Comparison of ENCODE assay signal across 8 cellular contexts in genomic region chr15:26889298-26889898, GRCh38. TPM values are rescaled to one million over a fixed set of nuclear protein-coding genes. Genes with fewer than 3 reads are reported as not detected.
A peak's percentile ranks its signal among the peaks of the same experiment; 100 is the strongest.
DNase-seq lines count a peak whose midpoint lies in the region; ATAC-seq and TF ChIP-seq lines count a peak whose summit lies in the region.

No MANE protein-coding gene starts in this region.

- H3K4me1 Mint-ChIP-seq in activated naive CD8-positive, alpha-beta T cell treated with anti-CD3 and anti-CD28 coated beads for 36 hours: no peaks in the 10 kb centered on the region

- H3K79me2 ChIP-seq in DND-41 (ENCODE audit: insufficient read depth, low read length): no peaks in the 10 kb centered on the region

- H3K9me3 Mint-ChIP-seq in activated naive CD8-positive, alpha-beta T cell treated with anti-CD3 and anti-CD28 coated beads for 36 hours: no peaks in the 10 kb centered on the region

- H3K4me1 ChIP-seq in DND-41 (ENCODE audit: insufficient read depth, low read length): no peaks in the 10 kb centered on the region

- H3K27ac Mint-ChIP-seq in activated naive CD8-positive, alpha-beta T cell treated with anti-CD3 and anti-CD28 coated beads for 36 hours: no peak overlapping the region

- H3K4me2 ChIP-seq in DND-41 (ENCODE audit: insufficient read depth, low read length): no peak overlapping the region

- DNase-seq in DND-41 (peak; percentile 48), HT1080 (ENCODE audit: low read depth) (peak; percentile 36), NOMO-1 treated with dmso at 0.1 percent for 144 hours (lab: John Stamatoyannopoulos, UW; ENCODE audit: unreplicated experiment) (peak; percentile 3), hippocampal formation (lab: John Stamatoyannopoulos, UW) (peak; percentile 49 to 73)
- peak; percentile 29 for DNase-seq in activated naive CD8-positive, alpha-beta T cell treated with anti-CD3 and anti-CD28 coated beads for 36 hours
- peak; percentile 10 to 37 (median 25) for DNase-seq in stimulated activated CD4-positive, alpha-beta T cell treated with anti-CD3 and anti-CD28 coated beads, Interleukin-1b, Interleukin-23, amount 100 ng/mL, for 24 hours (ENCODE audit: low read depth in 4 of 4, low spot score in 1 of 4)

- H3K9ac ChIP-seq in DND-41 (ENCODE audit: low read depth, low read length): no peak overlapping the region

- peaks cover 16% of the 10 kb centered on the region for H3K27me3 Mint-ChIP-seq in activated naive CD8-positive, alpha-beta T cell treated with anti-CD3 and anti-CD28 coated beads for 36 hours

- no peak overlapping the region for H2AFZ ChIP-seq in DND-41 (ENCODE audit: low read depth, low read length)

- no peaks in the 10 kb centered on the region for H4K20me1 ChIP-seq in DND-41 (ENCODE audit: insufficient read depth, low read length)

- no peak overlapping the region for H3K27ac ChIP-seq in DND-41 (ENCODE audit: low read length)

- no peaks in the 10 kb centered on the region for H3K36me3 Mint-ChIP-seq in activated naive CD8-positive, alpha-beta T cell treated with anti-CD3 and anti-CD28 coated beads for 36 hours

- no peaks in the 10 kb centered on the region for H3K27me3 ChIP-seq in DND-41 (ENCODE audit: insufficient read depth, low read length, poor library complexity)

- H3K9me3 ChIP-seq in DND-41 (ENCODE audit: insufficient read depth, low read length, severe bottlenecking): no peaks in the 10 kb centered on the region

- no peak for ATAC-seq in DND-41 (ENCODE audit: insufficient read depth, low read depth)
- ATAC-seq in GM21360 (IDR thresholded peaks at IDR 0.05; ENCODE audit: unreplicated experiment): no peak
- no peak for ATAC-seq in GM21737 (IDR thresholded peaks at IDR 0.05; ENCODE audit: unreplicated experiment)

- peak; percentile 73 for TF ChIP-seq CTCF in DND-41 (IDR thresholded peaks at IDR 0.05; ENCODE audit: borderline replicate concordance, extremely low read depth, low read length, poor library complexity, severe bottlenecking)

- H3K4me3 Mint-ChIP-seq in activated naive CD8-positive, alpha-beta T cell treated with anti-CD3 and anti-CD28 coated beads for 36 hours: no peak overlapping the region

- H3K36me3 ChIP-seq in DND-41 (ENCODE audit: insufficient read depth, low read length): no peaks in the 10 kb centered on the region

- H3K4me3 ChIP-seq in DND-41 (ENCODE audit: low read depth in 1 of 2, low read length in 2 of 2): no peak overlapping the region

RNA-seq across cellular contexts. Expression of gene GABRA5, which starts 22.5 kb away (rescaled TPM):
- 0.59 and 0.97 TPM in 2 replicates for total RNA-seq in HT1080 (2014; rRNA removed; shearing (Covaris generic))
- 0.58 TPM in 1 of 2 replicates, not detected in the other for polyA plus RNA-seq in HT1080 (2015; cell fraction: cytosol; rRNA removed)
- not detected in 2 replicates for polyA plus RNA-seq in HT1080 (2015; cell fraction: nucleus; rRNA removed)
- total RNA-seq in activated naive CD8-positive, alpha-beta T cell treated with anti-CD3 and anti-CD28 coated beads for 36 hours: not detected

Comparison
In these comparisons a context has a peak if more than half of its experiments do, and no peak if none do; other contexts are left out.
1. DNase-seq: peak in every context shown above with its lines; median percentile 61 in hippocampal formation; 48 in DND-41; 36 in HT1080; 29 in activated naive CD8-positive, alpha-beta T cell treated with anti-CD3 and anti-CD28 coated beads for 36 hours; 25 in stimulated activated CD4-positive, alpha-beta T cell treated with anti-CD3 and anti-CD28 coated beads, Interleukin-1b, Interleukin-23, amount 100 ng/mL, for 24 hours; 3 in NOMO-1 treated with dmso at 0.1 percent for 144 hours.